ENCODE assay signal across 8 cellular contexts in the genomic region with DNA sequence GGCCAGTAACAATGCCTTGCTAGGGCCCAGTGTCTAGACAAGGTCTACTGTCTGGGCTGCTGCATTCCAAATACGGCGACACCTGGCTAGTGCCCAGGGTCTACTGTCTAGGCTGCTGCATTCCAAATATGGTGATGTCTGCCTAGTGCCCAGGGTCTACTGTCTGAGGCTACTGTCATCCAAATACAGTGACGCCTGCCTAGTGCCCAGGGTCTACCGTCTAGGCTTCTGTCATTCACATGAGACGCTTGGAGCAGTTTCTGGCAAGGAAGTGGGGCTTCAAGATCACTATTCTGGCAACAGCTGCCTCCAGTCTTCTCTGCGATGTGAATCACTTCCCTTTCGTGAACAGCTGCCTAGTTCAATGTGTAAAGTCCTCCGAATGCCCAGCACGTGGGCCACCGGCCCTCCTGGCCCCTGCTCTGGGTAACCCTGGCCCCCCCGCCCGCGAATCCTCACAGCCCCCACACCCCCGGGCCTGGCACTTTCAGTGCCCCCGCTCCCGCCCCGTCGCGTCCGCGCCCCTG. TPM values are rescaled to one million over a fixed set of nuclear protein-coding genes. Genes with fewer than 3 reads are reported as not detected.
A peak's percentile ranks its signal among the peaks of the same experiment; 100 is the strongest.
DNase-seq lines count a peak whose midpoint lies in the region; ATAC-seq and TF ChIP-seq lines count a peak whose summit lies in the region.

No MANE protein-coding gene starts in this region.

- peak overlapping the region; percentile 87 for H3K4me3 ChIP-seq in GM06990 (replicated peaks; ENCODE audit: low read depth, low read length)
- H3K4me3 ChIP-seq in HUES48 (ENCODE audit: low read depth, low read length): peak overlapping the region; percentile 68

- peak overlapping the region; percentile 97 for H3K4me3 Mint-ChIP-seq in activated CD4-positive, alpha-beta T cell treated with anti-CD3 and anti-CD28 coated beads, Interleukin-2, amount 10 ng/mL, durations not matched to agents 24 days and 14 days
- peak overlapping the region; percentile 96 for H3K4me3 Mint-ChIP-seq in osteocyte (ENCODE audit: unreplicated experiment)

- H3K9me3 Mint-ChIP-seq in activated CD4-positive, alpha-beta T cell treated with anti-CD3 and anti-CD28 coated beads, Interleukin-2, amount 10 ng/mL, durations not matched to agents 24 days and 14 days: no peaks in the 10 kb centered on the region
- H3K9me3 Mint-ChIP-seq in osteocyte (ENCODE audit: unreplicated experiment): no peaks in the 10 kb centered on the region

- peaks cover 6% of the 10 kb centered on the region; the same call in 1 of the 2 replicates for H3K4me1 ChIP-seq in HUES48 (ENCODE audit: control insufficient read depth, insufficient read depth, low read length)

- no peak for TF ChIP-seq CTCF in GM06990 (IDR thresholded peaks at IDR 0.05; ENCODE audit: insufficient read depth, low read length, poor library complexity, severe bottlenecking)
- no peak for TF ChIP-seq CTCF in osteocyte (IDR thresholded peaks at IDR 0.05)

- no peaks in the 10 kb centered on the region for H3K9me3 ChIP-seq in HUES48 (ENCODE audit: control insufficient read depth, insufficient read depth, low read length)

- H3K27me3 ChIP-seq in GM06990 (replicated peaks; ENCODE audit: control insufficient read depth, insufficient read depth, low read length): no peaks in the 10 kb centered on the region
- H3K27me3 ChIP-seq in HUES48 (ENCODE audit: control insufficient read depth, insufficient read depth, low read length): no peaks in the 10 kb centered on the region; the same call in 1 of the 2 replicates

- intact Hi-C loops in activated CD4-positive, alpha-beta T cell treated with anti-CD3 and anti-CD28 coated beads, Interleukin-2, amount 10 ng/mL, durations not matched to agents 24 days and 14 days (cut with micrococcal nuclease): loop anchor here (1.0 kb wide), 3 partner anchors 9 to 270 kb away; partner anchors contain the start of genes ABLIM2, ACOX3 and TRMT44

- no peak overlapping the region for H3K27ac ChIP-seq in HUES48 (ENCODE audit: low read depth, low read length)

- peaks cover 18% of the 10 kb centered on the region for H3K4me1 Mint-ChIP-seq in activated CD4-positive, alpha-beta T cell treated with anti-CD3 and anti-CD28 coated beads, Interleukin-2, amount 10 ng/mL, durations not matched to agents 24 days and 14 days
- peaks cover 18% of the 10 kb centered on the region for H3K4me1 Mint-ChIP-seq in osteocyte (ENCODE audit: unreplicated experiment)

- peak; percentile 68 for ATAC-seq in GM21529 (IDR thresholded peaks at IDR 0.05; ENCODE audit: unreplicated experiment)

- H3K36me3 ChIP-seq in GM06990 (ENCODE audit: control insufficient read depth, insufficient read depth, low read length) (peaks cover 4% of the 10 kb centered on the region; the same call in 1 of the 2 replicates), HUES48 (ENCODE audit: control insufficient read depth, insufficient read depth, low read length) (no peaks in the 10 kb centered on the region)

- H3K27me3 Mint-ChIP-seq in activated CD4-positive, alpha-beta T cell treated with anti-CD3 and anti-CD28 coated beads, Interleukin-2, amount 10 ng/mL, durations not matched to agents 24 days and 14 days: no peaks in the 10 kb centered on the region
- H3K27me3 Mint-ChIP-seq in osteocyte (ENCODE audit: unreplicated experiment): no peaks in the 10 kb centered on the region

- peak overlapping the region; percentile 48; the same call in 1 of the 2 replicates for H3K9ac ChIP-seq in HUES48 (ENCODE audit: low read depth, low read length)

- DNase-seq in GM06990 (ENCODE audit: extremely low read depth, insufficient read length): no peak
- no peak for DNase-seq in activated CD4-positive, alpha-beta T cell treated with anti-CD3 and anti-CD28 coated beads, Interleukin-2, amount 10 ng/mL, durations not matched to agents 24 days and 14 days
- peak; percentile 55 for DNase-seq in globus pallidus (ENCODE audit: low spot score)
- no peak for DNase-seq in osteocyte (ENCODE audit: extremely low spot score, unreplicated experiment)
- no peak for DNase-seq in cerebellum (ENCODE audit: low spot score)
- DNase-seq in activated gamma-delta T cell (lab: John Stamatoyannopoulos, UW): no peak

- peak overlapping the region; percentile 92 for H3K27ac Mint-ChIP-seq in activated CD4-positive, alpha-beta T cell treated with anti-CD3 and anti-CD28 coated beads, Interleukin-2, amount 10 ng/mL, durations not matched to agents 24 days and 14 days
- H3K27ac Mint-ChIP-seq in osteocyte (ENCODE audit: unreplicated experiment): peak overlapping the region; percentile 88

- H3K36me3 Mint-ChIP-seq in activated CD4-positive, alpha-beta T cell treated with anti-CD3 and anti-CD28 coated beads, Interleukin-2, amount 10 ng/mL, durations not matched to agents 24 days and 14 days (ENCODE audit: low read depth): no peaks in the 10 kb centered on the region
- H3K36me3 Mint-ChIP-seq in osteocyte (ENCODE audit: unreplicated experiment): peaks cover 4% of the 10 kb centered on the region

RNA-seq across cellular contexts. Expression of gene ACOX3, which starts 12.7 kb away (rescaled TPM):
- 20.5 and 23.0 TPM in 2 replicates for total RNA-seq in activated CD4-positive, alpha-beta T cell treated with anti-CD3 and anti-CD28 coated beads, Interleukin-2, amount 10 ng/mL, durations not matched to agents 24 days and 14 days
- total RNA-seq in osteocyte (25.2 and 25.9 TPM in 2 replicates), cerebellum (28.6 TPM)

RNA-seq across cellular contexts. Expression of gene TRMT44, which starts 12.8 kb away (rescaled TPM):
- 35.7 and 38.5 TPM in 2 replicates for total RNA-seq in activated CD4-positive, alpha-beta T cell treated with anti-CD3 and anti-CD28 coated beads, Interleukin-2, amount 10 ng/mL, durations not matched to agents 24 days and 14 days
- total RNA-seq in osteocyte: 20.4 and 24.5 TPM in 2 replicates
- total RNA-seq in cerebellum: 27.8 TPM
